ENCODE assay signal across 10 cellular contexts in the genomic region with DNA sequence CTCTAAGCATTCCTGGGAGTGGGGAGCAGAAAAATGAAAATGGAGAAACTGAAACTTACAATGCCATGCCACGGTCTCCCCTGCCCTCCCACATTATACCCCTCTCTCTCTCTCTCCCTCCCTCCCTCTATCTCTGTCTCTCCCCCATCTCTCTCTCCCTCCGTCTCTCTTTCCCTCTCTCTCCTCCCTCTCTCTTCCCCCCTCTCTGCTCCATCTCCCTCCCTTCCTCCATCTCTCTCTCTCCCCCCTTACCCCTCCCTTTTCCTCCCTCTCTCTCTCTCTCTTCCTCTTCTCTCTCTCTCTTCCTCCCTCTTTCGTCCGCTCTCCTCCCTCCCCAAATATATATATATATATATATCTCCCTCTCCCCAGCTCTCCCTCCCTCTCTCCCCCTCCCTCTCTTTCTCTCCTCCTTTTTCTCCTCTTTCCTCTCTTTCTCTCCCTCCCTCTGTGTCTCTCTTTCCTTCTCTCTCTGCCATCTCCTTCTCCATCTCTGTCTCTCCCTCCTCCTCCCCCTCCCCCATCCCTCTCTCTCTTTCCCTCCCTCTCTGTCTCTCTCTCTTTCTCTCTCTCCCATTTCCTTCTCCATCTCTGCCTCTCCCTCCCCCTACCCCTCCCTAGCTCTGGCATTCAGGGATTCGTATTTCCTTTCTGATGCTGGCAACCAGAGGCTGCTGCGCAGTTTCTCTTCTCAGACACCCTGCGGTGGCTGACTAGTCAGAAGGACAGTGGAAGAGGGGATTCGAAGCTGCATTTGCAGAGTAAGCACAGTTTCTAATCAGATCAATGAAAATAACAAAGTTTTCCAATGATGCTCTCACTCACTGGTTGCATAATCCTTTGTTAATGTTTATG. TPM values are rescaled to one million over a fixed set of nuclear protein-coding genes. Genes with fewer than 3 reads are reported as not detected.
DNase-seq lines count a peak whose midpoint lies in the region; TF ChIP-seq lines count a peak whose summit lies in the region.
"Had no signal": no experiment of that assay in that cellular context is flagged by ENCODE, and none has a peak within 500 bp of the region (broad histone marks: within the 10 kb centered on the region; RNA-seq: fewer than 3 reads in every experiment).

No MANE protein-coding gene starts in this region.

- H3K4me1 ChIP-seq in HUES48 (ENCODE audit: control insufficient read depth, insufficient read depth, low read length) (peaks cover 39% of the 10 kb centered on the region), iPS-15b (ENCODE audit: control insufficient read depth, insufficient read depth, low read length) (peaks cover 29% of the 10 kb centered on the region)

- DNase-seq in A172 (ENCODE audit: low spot score) = peak; percentile 22
- DNase-seq in brain microvascular endothelial cell = peak; percentile 64
- no peak for DNase-seq in central memory CD4-positive, alpha-beta T cell
- DNase-seq in NCI-H1436 treated with DMSO at 0.1 percent for 48 hours (lab: John Stamatoyannopoulos, UW) = no peak
- no peak for DNase-seq in MV-4-11 (lab: John Stamatoyannopoulos, UW)
- no peak for DNase-seq in dorsolateral prefrontal cortex
- DNase-seq: activated T-cell treated with anti-CD3 and anti-CD28 coated beads, Interleukin-2, amount 50 U/mL, for 24 hours; MM.1S had no signal

- H3K9ac ChIP-seq in HUES48 (ENCODE audit: low read depth, low read length) = peak overlapping the region; percentile 17; the same call in 1 of the 2 replicates
- no peak overlapping the region for H3K9ac ChIP-seq in iPS-15b (ENCODE audit: low read depth, low read length)

- no peaks in the 10 kb centered on the region for H3K27me3 ChIP-seq in HUES48 (ENCODE audit: control insufficient read depth, insufficient read depth, low read length)
- H3K27me3 ChIP-seq in brain microvascular endothelial cell (replicated peaks) = no peaks in the 10 kb centered on the region
- no peaks in the 10 kb centered on the region for H3K27me3 ChIP-seq in iPS-15b (ENCODE audit: control insufficient read depth, insufficient read depth, low read length)
- H3K27me3 ChIP-seq in dorsolateral prefrontal cortex = peaks cover 0 to 3% (median 0%) of the 10 kb centered on the region in 45 donors

- H3K4me3 ChIP-seq in HUES48 (ENCODE audit: low read depth, low read length) (peak overlapping the region; percentile 34; the same call in 1 of the 2 replicates), brain microvascular endothelial cell (ENCODE audit: low read depth, low read length) (no peak overlapping the region), iPS-15b (ENCODE audit: low read depth, low read length) (peak overlapping the region; percentile 50), dorsolateral prefrontal cortex (peak overlapping the region in 9 of 59 donors; percentile 3 to 24 (median 8))

- in situ Hi-C loops in brain microvascular endothelial cell (cut with HindIII; ENCODE audit: low pct_ligation_motif_present, low sequenced_read_pairs) = no loop called here

- H3K27ac ChIP-seq in HUES48 (ENCODE audit: low read depth, low read length) (peak overlapping the region; percentile 63), brain microvascular endothelial cell (no peak overlapping the region), dorsolateral prefrontal cortex (no peak overlapping the region)

- H3K36me3 ChIP-seq in HUES48 (ENCODE audit: control insufficient read depth, insufficient read depth, low read length) (no peaks in the 10 kb centered on the region), brain microvascular endothelial cell (replicated peaks) (no peaks in the 10 kb centered on the region), iPS-15b (ENCODE audit: control insufficient read depth, insufficient read depth, low read length) (no peaks in the 10 kb centered on the region)

- H3K9me3 ChIP-seq in HUES48 (ENCODE audit: control insufficient read depth, insufficient read depth, low read length) (no peaks in the 10 kb centered on the region), iPS-15b (ENCODE audit: control insufficient read depth, insufficient read depth, low read length) (no peaks in the 10 kb centered on the region)

- intact Hi-C loops in dorsolateral prefrontal cortex (cut with DNase I) = no loop called here

- TF ChIP-seq CTCF in brain microvascular endothelial cell (IDR thresholded peaks at IDR 0.05; ENCODE audit: low read depth, low read length, missing control alignments) (no peak), dorsolateral prefrontal cortex (IDR thresholded peaks at IDR 0.05 in 54 of 56, conservative IDR thresholded peaks at IDR 0.05 in 2 of 56; ENCODE audit: low read depth in 1 of 56, partially characterized antibody in 56 of 56) (no peak)

RNA-seq across cellular contexts. Expression of a gene that starts 13.9 kb away (rescaled TPM):
- total RNA-seq in A172 (2014; rRNA removed; shearing (Covaris generic)) = 9.2 and 10.0 TPM in 2 replicates
- 100 to 1,000 TPM in 45 of 120 experiments, 10 to 100 TPM in 75; 59.1 to 124 (median 96.7) TPM for total RNA-seq in dorsolateral prefrontal cortex

Comparison
In these comparisons a context has a peak if more than half of its experiments do, and no peak if none do; other contexts are left out.
1. DNase-seq: peak in A172 (single experiment) and brain microvascular endothelial cell (single experiment); none in central memory CD4-positive, alpha-beta T cell (single experiment), NCI-H1436 treated with DMSO at 0.1 percent for 48 hours (single experiment), MV-4-11 (single experiment) and dorsolateral prefrontal cortex (0 of 10).